In the genomic region with DNA sequence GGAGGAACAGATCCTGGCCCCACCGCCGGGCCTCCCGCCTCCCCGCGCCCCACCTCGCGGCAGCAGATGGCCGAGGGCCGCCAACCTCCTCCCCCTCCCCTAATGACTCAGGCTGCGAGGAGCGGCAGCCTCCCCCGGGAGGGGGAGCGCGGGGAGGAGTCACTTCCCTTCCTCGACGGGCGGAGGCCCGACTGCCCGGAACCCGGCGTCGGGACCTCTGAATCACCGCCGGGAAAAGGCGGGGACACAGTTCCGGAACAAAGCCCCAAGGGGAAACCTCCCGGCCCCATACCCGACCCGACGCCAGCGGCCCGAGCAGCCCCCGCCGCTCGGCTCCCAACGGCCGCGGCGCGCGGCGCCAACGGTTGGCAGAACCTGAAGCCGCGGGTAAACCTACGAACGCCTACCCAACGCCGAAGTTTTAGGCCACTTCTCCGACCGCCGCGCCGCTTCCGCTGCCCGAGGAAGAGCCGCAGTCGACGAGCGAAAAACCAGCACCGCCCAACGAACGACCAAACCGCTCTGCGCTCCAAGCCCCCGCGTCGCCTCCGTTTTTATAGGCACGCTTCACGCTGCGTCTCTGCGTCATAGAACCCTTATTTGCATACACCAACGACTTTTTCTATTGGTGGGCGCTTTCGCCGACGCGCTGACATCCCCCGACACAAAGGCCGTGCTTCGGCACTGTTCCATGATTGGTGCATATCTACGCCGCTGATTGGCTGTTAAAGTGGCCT, we compare ENCODE assay signal across 8 cellular contexts. TPM values are rescaled to one million over a fixed set of nuclear protein-coding genes. Genes with fewer than 3 reads are reported as not detected.
A peak's percentile ranks its signal among the peaks of the same experiment; 100 is the strongest.
DNase-seq lines count a peak whose midpoint lies in the region; ATAC-seq and FAIRE-seq lines count a peak whose summit lies in the region.

No MANE protein-coding gene starts in this region.

- peak; percentile 60 for ATAC-seq in GM21381 (IDR thresholded peaks at IDR 0.05; ENCODE audit: unreplicated experiment)

- no peak overlapping the region for H3K4me3 ChIP-seq in endocrine pancreas (ENCODE audit: control insufficient read depth, insufficient read depth, low read length)

- H3K4me1 ChIP-seq in endocrine pancreas (ENCODE audit: control insufficient read depth, insufficient read depth, low read length) = peaks cover 16% of the 10 kb centered on the region

- H3K9me3 ChIP-seq in endocrine pancreas (ENCODE audit: control insufficient read depth, low read length) = no peaks in the 10 kb centered on the region

- peak overlapping the region; percentile 96 for H3K9ac ChIP-seq in endocrine pancreas (ENCODE audit: control insufficient read depth, insufficient read depth, low read length)

- peaks cover 16% of the 10 kb centered on the region for H3K36me3 ChIP-seq in endocrine pancreas (ENCODE audit: control insufficient read depth, insufficient read depth, low read length)

- no peaks in the 10 kb centered on the region for H3K27me3 ChIP-seq in endocrine pancreas (ENCODE audit: control insufficient read depth, insufficient read depth, low read length)

- peak; percentile 99 for DNase-seq in COR-L47 (lab: John Stamatoyannopoulos, UW)
- peak; percentile 100 for DNase-seq in HTR-8/SVneo (ENCODE audit: insufficient read length, low spot score)
- DNase-seq in NOMO-1 treated with DMSO at 0.1 percent for 48 hours (lab: John Stamatoyannopoulos, UW; ENCODE audit: unreplicated experiment) = peak; percentile 100
- DNase-seq in activated CD8-positive, alpha-beta memory T cell treated with anti-CD3 and anti-CD28 coated beads, Interleukin-2, amount 50 U/mL, for 1 hour (ENCODE audit: extremely low read depth) = peak; percentile 92
- DNase-seq in mesenteric fat pad (ENCODE audit: low spot score) = peak; percentile 99
- DNase-seq in stimulated activated CD8-positive, alpha-beta memory T cell treated with anti-CD3 and anti-CD28 coated beads, Interleukin-15, amount 100 ng/mL, for 24 hours (ENCODE audit: low read depth) = peak; percentile 80

- FAIRE-seq in HTR-8/SVneo (lab: Jason Lieb, UNC) = peak; percentile 92

RNA-seq across cellular contexts. Expression of a gene that starts 5.2 kb away (rescaled TPM):
- 24.6 TPM for total RNA-seq in mesenteric fat pad

RNA-seq across cellular contexts. Expression of a gene that starts 14.4 kb away (rescaled TPM):
- total RNA-seq in mesenteric fat pad = 26.4 TPM

RNA-seq across cellular contexts. Expression of a gene that starts 58.2 kb away (rescaled TPM):
- 13.9 TPM for total RNA-seq in mesenteric fat pad
